In genomic region chr22:40035351-40035750, GRCh38 we compare ENCODE assay signal across 30 cellular contexts. TPM values are rescaled to one million over a fixed set of nuclear protein-coding genes. Genes with fewer than 3 reads are reported as not detected.
"Had no signal": no experiment of that assay in that cellular context is flagged by ENCODE, and none has a peak within 500 bp of the region (broad histone marks: within the 10 kb centered on the region; RNA-seq: fewer than 3 reads in every experiment).

No MANE protein-coding gene starts in this region.

- H3K27me3 ChIP-seq: right atrium auricular region, right lobe of liver had no signal

- H3K4me3 ChIP-seq: left lung, lower lobe of right lung, neural progenitor cell, right atrium auricular region, right lobe of liver, tibial artery, upper lobe of right lung had no signal

- H3K4me1 ChIP-seq: parathyroid adenoma, right lobe of liver, tibial artery, upper lobe of right lung had no signal

- H3K36me3 ChIP-seq: left lung, lower lobe of right lung, neural progenitor cell, neutrophil, right atrium auricular region, right lobe of liver, tibial artery, upper lobe of right lung had no signal

- H3K27ac ChIP-seq: left lung, lower lobe of right lung, neural progenitor cell, neutrophil, parathyroid adenoma, right atrium auricular region, right lobe of liver, tibial artery, upper lobe of right lung had no signal

- ATAC-seq: left cardiac atrium; left lung; lower lobe of right lung; natural killer cell; right lobe of liver; stimulated activated memory B cell treated with anti-CD40 and anti-IgM and Interleukin-4, amounts not matched to agents 10 μg/mL and 1 μg/mL and 100 μg/mL, for 72 hours; stimulated activated naive CD8-positive, alpha-beta T cell treated with anti-CD3 and anti-CD28 coated beads, Interleukin-15, amount 100 ng/mL, for 72 hours; upper lobe of right lung had no signal

- DNase-seq: hippocampal formation; kidney glomerular epithelial cell; left cardiac atrium; left lung; lower lobe of right lung; mammary epithelial cell; mesenchymal stem cell; naive B cell; natural killer cell; nephron progenitor cell; occipital lobe; small intestine; stimulated activated CD4-positive, alpha-beta T cell treated with anti-CD3 and anti-CD28 coated beads, Interleukin-1b, Interleukin-23, amount 100 ng/mL, for 48 hours; stimulated activated CD4-positive, alpha-beta T cell treated with anti-CD3 and anti-CD28 coated beads, Interleukin-2, amount 100 ng/mL, for 48 hours; stimulated activated CD4-positive, alpha-beta T cell treated with anti-CD3 and anti-CD28 coated beads, Interleukin-4, amount 100 ng/mL, for 4 hours; stimulated activated CD8-positive, alpha-beta memory T cell treated with anti-CD3 and anti-CD28 coated beads, Interleukin-4, amount 100 ng/mL, for 48 hours; stimulated activated naive CD4-positive, alpha-beta T cell treated with Interleukin-2 at 50 U/mL for 16 hours; stimulated activated naive CD8-positive, alpha-beta T cell treated with anti-CD3 and anti-CD28 coated beads, Interleukin-15, amount 100 ng/mL, for 72 hours; substantia nigra; tibial artery; trophoblast cell; upper lobe of right lung had no signal

- H3K9me3 ChIP-seq: left lung, lower lobe of right lung, neutrophil, right atrium auricular region, right lobe of liver, tibial artery, upper lobe of right lung had no signal

RNA-seq across cellular contexts. Expression of gene FAM83F, which starts 40.6 kb away (rescaled TPM):
- total RNA-seq: osteocyte, pulmonary artery endothelial cell had no signal
